19 cellular contexts compared by ENCODE assay signal in the genomic region with DNA sequence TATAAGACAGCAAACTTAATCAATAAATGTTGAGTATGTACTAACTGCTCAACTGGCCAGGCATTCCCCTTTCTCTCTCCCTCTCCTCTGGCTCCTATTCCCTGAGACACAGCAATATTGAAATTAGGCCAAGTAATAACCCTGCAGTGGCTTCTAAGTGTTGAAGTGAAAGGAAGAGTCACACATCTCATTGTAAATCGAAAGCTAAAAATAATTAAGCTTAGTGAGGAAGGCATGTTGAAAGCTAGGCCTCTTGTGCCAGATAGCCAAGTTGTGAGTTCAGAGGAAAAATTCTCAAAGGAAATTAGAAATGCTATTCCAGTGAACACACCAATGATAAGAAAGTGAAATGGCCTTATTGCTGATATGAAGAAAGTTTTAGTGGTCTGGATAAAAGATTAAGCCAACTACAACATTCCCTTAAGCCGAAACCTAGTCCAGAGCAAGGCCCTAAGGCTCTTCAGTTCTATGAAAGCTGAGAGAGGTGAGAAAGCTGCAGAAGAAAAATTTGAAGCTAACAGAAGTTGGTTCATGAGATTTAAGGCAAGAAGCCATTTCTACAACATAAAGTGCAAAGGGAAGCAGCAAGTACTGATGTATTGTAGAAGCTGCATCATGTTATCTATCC. TPM values are rescaled to one million over a fixed set of nuclear protein-coding genes. Genes with fewer than 3 reads are reported as not detected.
A peak's percentile ranks its signal among the peaks of the same experiment; 100 is the strongest.
DNase-seq lines count a peak whose midpoint lies in the region; ATAC-seq and TF ChIP-seq lines count a peak whose summit lies in the region.
"Had no signal": no experiment of that assay in that cellular context is flagged by ENCODE, and none has a peak within 500 bp of the region (broad histone marks: within the 10 kb centered on the region; RNA-seq: fewer than 3 reads in every experiment).

No MANE protein-coding gene starts in this region.

- peaks cover 11% of the 10 kb centered on the region for H3K4me1 ChIP-seq in HEK293 (ENCODE audit: control insufficient read depth, insufficient read depth, low read length)
- H3K4me1 ChIP-seq in right atrium auricular region: peaks cover 0 to 34% of the 10 kb centered on the region in 2 donors
- H3K4me1 ChIP-seq in sigmoid colon: peaks cover 0 to 25% (median 15%) of the 10 kb centered on the region in 4 donors

- TF ChIP-seq EP300 in sigmoid colon (IDR thresholded peaks at IDR 0.05): no peak

- intact Hi-C loops in sigmoid colon (cut with DNase I): no loop called here

- H3K4me3 ChIP-seq in HEK293 (ENCODE audit: low read depth, low read length) (no peak overlapping the region), right atrium auricular region (no peak overlapping the region), sigmoid colon (no peak overlapping the region)
- H3K4me3 ChIP-seq: ovary, PC-9, skin epidermis had no signal

- CTCF ChIA-PET in HEK293 (lab: Yijun Ruan, JAX): no interaction called here

- WGBS in sigmoid colon, 2 donors: 91 to 94% methylated on average over 2 of the region's 2 CpGs

- TF ChIP-seq POLR2A in sigmoid colon (IDR thresholded peaks at IDR 0.05): no peak

- H3K36me3 ChIP-seq in HEK293 (ENCODE audit: control insufficient read depth in 2 of 2, insufficient read depth in 1 of 2, low read length in 2 of 2) (peaks cover 3 to 40% of the 10 kb centered on the region in 2 experiments; a peak in 2 of 3 replicates), right atrium auricular region (peaks cover 15% of the 10 kb centered on the region), sigmoid colon (peaks cover 0 to 38% (median 7%) of the 10 kb centered on the region in 4 donors)
- H3K36me3 ChIP-seq: ovary had no signal

- H3K27ac ChIP-seq in HEK293 (ENCODE audit: extremely low read depth, low read depth, low read length): no peak overlapping the region
- peak overlapping the region; percentile 22 for H3K27ac ChIP-seq in cingulate gyrus (ENCODE audit: low read depth, low read length)
- peak overlapping the region; percentile 52 to 64 for H3K27ac ChIP-seq in right atrium auricular region
- H3K27ac ChIP-seq in sigmoid colon: peak overlapping the region in 3 of 4 donors; percentile 9 to 47 (median 47)
- H3K27ac ChIP-seq: ovary, PC-9 had no signal

- ATAC-seq in GM18909 (IDR thresholded peaks at IDR 0.05; ENCODE audit: poor library complexity, unreplicated experiment): no peak
- ATAC-seq: activated CD4-positive, CD25-positive, alpha-beta regulatory T cell treated with anti-CD3 and anti-CD28 coated beads, Interleukin-2, amount 50 U/mL, for 24 hours had no signal

- no peak for TF ChIP-seq CTCF in HEK293 (tag by site-specific recombination; IDR thresholded peaks at IDR 0.05)
- no peak for TF ChIP-seq CTCF in right atrium auricular region (IDR thresholded peaks at IDR 0.05)
- TF ChIP-seq CTCF in sigmoid colon (IDR thresholded peaks at IDR 0.05): no peak

- H3K27me3 ChIP-seq in right atrium auricular region (no peaks in the 10 kb centered on the region), sigmoid colon (no peaks in the 10 kb centered on the region)
- H3K27me3 ChIP-seq: ovary had no signal

- H3K9me3 ChIP-seq in HEK293 (ENCODE audit: control insufficient read depth, insufficient read depth, low read depth, low read length) (no peaks in the 10 kb centered on the region), right atrium auricular region (peaks cover 0 to 9% of the 10 kb centered on the region in 2 donors), sigmoid colon (peaks cover 0 to 6% (median 2%) of the 10 kb centered on the region in 4 donors)

- DNase-seq in right atrium auricular region (ENCODE audit: low spot score) (no peak), sigmoid colon (no peak), NCI-H2171 (lab: John Stamatoyannopoulos, UW) (no peak), C1 segment of cervical spinal cord (lab: John Stamatoyannopoulos, UW) (no peak)
- DNase-seq in activated CD4-positive, alpha-beta T cell treated with anti-CD3 and anti-CD28 coated beads, Interleukin-2, amount 50 U/mL, for 48 hours: no peak
- DNase-seq: amniotic stem cell; foreskin melanocyte; Kasumi-1; naive B cell; NCI-H1105; ovary; PC-9; stimulated activated CD4-positive, alpha-beta T cell treated with anti-CD3 and anti-CD28 coated beads, Interleukin-4, amount 100 ng/mL, for 24 hours; T-helper 9 cell had no signal

- POLR2A ChIA-PET in HEK293 (lab: Yijun Ruan, JAX): no interaction called here

TF ChIP-seq in HEK293, 187 proteins besides CTCF, POLR2A, EP300 and RAD21:
- 0 out of 2 replicates have a peak, but pooled peaks have one; percentile 5 for TF ChIP-seq PRDM1 (tag by site-specific recombination; IDR thresholded peaks at IDR 0.05)
- TF ChIP-seq ZNF473 (tag by site-specific recombination; IDR thresholded peaks at IDR 0.05): no peak
TF ChIP-seq in HEK293: peak in this region for 1.

RNA-seq across cellular contexts. Expression of a gene that starts 35.4 kb away (rescaled TPM):
- total RNA-seq in right atrium auricular region (not detected), sigmoid colon (under 1 TPM in 1 of 4 donors, not detected in 3; 0.14 TPM)
- polyA plus RNA-seq in sigmoid colon: under 1 TPM in 1 of 3 donors, not detected in 2; 0.28 TPM

RNA-seq across cellular contexts. Expression of a gene that starts 38.6 kb away (rescaled TPM):
- 10 to 100 TPM; 37.2 to 48.9 TPM for total RNA-seq in right atrium auricular region
- total RNA-seq in sigmoid colon: 10 to 100 TPM; 42.3 to 60.3 (median 51.8) TPM
- 10 to 100 TPM; 14.4 to 25.2 (median 16.0) TPM for polyA plus RNA-seq in sigmoid colon
